ENCODE assay signal across 16 cellular contexts in genomic region chr1:10644307-10645128, GRCh38.
DNase-seq lines count a peak whose midpoint lies in the region; ATAC-seq and TF ChIP-seq lines count a peak whose summit lies in the region.
"Had no signal": no experiment of that assay in that cellular context is flagged by ENCODE, and none has a peak within 500 bp of the region (broad histone marks: within the 10 kb centered on the region; RNA-seq: fewer than 3 reads in every experiment).

No MANE protein-coding gene starts in this region.

- no peak overlapping the region for H3K27ac Mint-ChIP-seq in activated CD8-positive, alpha-beta T cell treated with anti-CD3 and anti-CD28 coated beads for 36 hours
- no peak overlapping the region for H3K27ac Mint-ChIP-seq in activated CD8-positive, alpha-beta T cell treated with anti-CD3 and anti-CD28 coated beads, Interleukin-2, amount 10 ng/mL, durations not matched to agents 7 days and 5 days
- H3K27ac Mint-ChIP-seq: HFFc6, WTC11 had no signal

- 80 to 90% (median 85%) methylated on average over 32 of the region's 32 CpGs for WGBS in stomach, 5 donors

- H3K9me3 Mint-ChIP-seq in activated CD8-positive, alpha-beta T cell treated with anti-CD3 and anti-CD28 coated beads for 36 hours = no peaks in the 10 kb centered on the region
- H3K9me3 Mint-ChIP-seq in activated CD8-positive, alpha-beta T cell treated with anti-CD3 and anti-CD28 coated beads, Interleukin-2, amount 10 ng/mL, durations not matched to agents 7 days and 5 days (ENCODE audit: insufficient read depth) = no peaks in the 10 kb centered on the region
- H3K9me3 Mint-ChIP-seq: HFFc6, WTC11 had no signal

- no peaks in the 10 kb centered on the region for H3K36me3 Mint-ChIP-seq in activated CD8-positive, alpha-beta T cell treated with anti-CD3 and anti-CD28 coated beads for 36 hours (ENCODE audit: low read depth)
- no peaks in the 10 kb centered on the region for H3K36me3 Mint-ChIP-seq in activated CD8-positive, alpha-beta T cell treated with anti-CD3 and anti-CD28 coated beads, Interleukin-2, amount 10 ng/mL, durations not matched to agents 7 days and 5 days (ENCODE audit: low read depth)
- H3K36me3 Mint-ChIP-seq: WTC11 had no signal

- intact Hi-C loops in activated CD8-positive, alpha-beta T cell treated with anti-CD3 and anti-CD28 coated beads for 36 hours (cut with micrococcal nuclease) = no loop called here
- intact Hi-C loops in stomach (cut with DNase I; ENCODE audit: low total_unique reads) = no loop called here

- POLR2A ChIA-PET in activated CD8-positive, alpha-beta T cell treated with anti-CD3 and anti-CD28 coated beads for 36 hours (lab: Charles Lee) = interaction anchor here (0.6 kb wide), 1 partner anchor 14 kb away, joined by 3 read pairs; no protein-coding TSS in a partner anchor
- POLR2A ChIA-PET in activated CD8-positive, alpha-beta T cell treated with anti-CD3 and anti-CD28 coated beads, Interleukin-2, amount 10 ng/mL, durations not matched to agents 7 days and 5 days (lab: Charles Lee) = no interaction called here

- ATAC-seq in activated CD8-positive, alpha-beta T cell treated with anti-CD3 and anti-CD28 coated beads for 36 hours = no peak
- no peak for ATAC-seq in activated CD8-positive, alpha-beta T cell treated with anti-CD3 and anti-CD28 coated beads, Interleukin-2, amount 10 ng/mL, durations not matched to agents 7 days and 5 days
- no peak for ATAC-seq in HG03135 (IDR thresholded peaks at IDR 0.05; ENCODE audit: unreplicated experiment)
- ATAC-seq: gastroesophageal sphincter, SK-N-SH treated with all-trans-retinoic acid at 6 μM for 48 hours, WTC11 had no signal

- H3K27me3 ChIP-seq in stomach = no peaks in the 10 kb centered on the region
- H3K27me3 ChIP-seq: gastroesophageal sphincter had no signal

- H3K27me3 Mint-ChIP-seq in activated CD8-positive, alpha-beta T cell treated with anti-CD3 and anti-CD28 coated beads for 36 hours = no peaks in the 10 kb centered on the region
- no peaks in the 10 kb centered on the region for H3K27me3 Mint-ChIP-seq in activated CD8-positive, alpha-beta T cell treated with anti-CD3 and anti-CD28 coated beads, Interleukin-2, amount 10 ng/mL, durations not matched to agents 7 days and 5 days (ENCODE audit: low read depth)

- no peak for TF ChIP-seq EP300 in stomach (IDR thresholded peaks at IDR 0.05)

- CTCF ChIA-PET in activated CD8-positive, alpha-beta T cell treated with anti-CD3 and anti-CD28 coated beads for 36 hours (lab: Charles Lee) = no interaction called here
- CTCF ChIA-PET in activated CD8-positive, alpha-beta T cell treated with anti-CD3 and anti-CD28 coated beads, Interleukin-2, amount 10 ng/mL, durations not matched to agents 7 days and 5 days (lab: Charles Lee) = no interaction called here

- H3K4me3 Mint-ChIP-seq in activated CD8-positive, alpha-beta T cell treated with anti-CD3 and anti-CD28 coated beads for 36 hours = no peak overlapping the region
- no peak overlapping the region for H3K4me3 Mint-ChIP-seq in activated CD8-positive, alpha-beta T cell treated with anti-CD3 and anti-CD28 coated beads, Interleukin-2, amount 10 ng/mL, durations not matched to agents 7 days and 5 days
- H3K4me3 Mint-ChIP-seq: HFFc6, WTC11 had no signal

- no peak for TF ChIP-seq POLR2A in stomach (IDR thresholded peaks at IDR 0.05)

- peaks cover 46 to 94% (median 87%) of the 10 kb centered on the region in 4 donors for H3K36me3 ChIP-seq in stomach

- DNase-seq in activated CD8-positive, alpha-beta T cell treated with anti-CD3 and anti-CD28 coated beads for 36 hours = peak; percentile 21
- no peak for DNase-seq in activated CD8-positive, alpha-beta T cell treated with anti-CD3 and anti-CD28 coated beads, Interleukin-2, amount 10 ng/mL, durations not matched to agents 7 days and 5 days
- DNase-seq in RKO (ENCODE audit: low spot score) (peak; percentile 44), fibroblast of mammary gland (ENCODE audit: low read depth) (peak; percentile 24), stomach (no peak), LoVo (ENCODE audit: low spot score) (no peak), COLO829 (ENCODE audit: low spot score) (no peak)
- DNase-seq: DMS 273 treated with DMSO at 0.1 percent for 48 hours, HFFc6, NCI-H2227 treated with DMSO at 0.1 percent for 48 hours, small intestine had no signal

- no peak for TF ChIP-seq CTCF in activated CD8-positive, alpha-beta T cell treated with anti-CD3 and anti-CD28 coated beads for 36 hours (IDR thresholded peaks at IDR 0.05)
- TF ChIP-seq CTCF in fibroblast of mammary gland (conservative IDR thresholded peaks at IDR 0.05; ENCODE audit: control insufficient read depth, insufficient read depth, low read depth, low read length) (no peak), stomach (IDR thresholded peaks at IDR 0.05) (no peak)

- H3K9me3 ChIP-seq in stomach = no peaks in the 10 kb centered on the region
- H3K9me3 ChIP-seq: gastroesophageal sphincter, thoracic aorta had no signal

- H3K4me1 ChIP-seq in stomach = peaks cover 24 to 75% (median 46%) of the 10 kb centered on the region in 4 donors

- peak overlapping the region in 4 of 5 donors; percentile 11 to 80 (median 16) for H3K27ac ChIP-seq in stomach
- H3K27ac ChIP-seq: gastroesophageal sphincter, thoracic aorta had no signal

- no peak overlapping the region for H3K4me3 ChIP-seq in fibroblast of mammary gland (ENCODE audit: control insufficient read depth, low read depth, low read length)
- H3K4me3 ChIP-seq in stomach = no peak overlapping the region
- H3K4me3 ChIP-seq: gastroesophageal sphincter, thoracic aorta had no signal

- H3K4me1 Mint-ChIP-seq in activated CD8-positive, alpha-beta T cell treated with anti-CD3 and anti-CD28 coated beads for 36 hours (ENCODE audit: low read depth) = no peaks in the 10 kb centered on the region
- no peaks in the 10 kb centered on the region for H3K4me1 Mint-ChIP-seq in activated CD8-positive, alpha-beta T cell treated with anti-CD3 and anti-CD28 coated beads, Interleukin-2, amount 10 ng/mL, durations not matched to agents 7 days and 5 days (ENCODE audit: low read depth)

Comparison
In these comparisons a context has a peak if more than half of its experiments do, and no peak if none do; other contexts are left out.
1. DNase-seq: peak in activated CD8-positive, alpha-beta T cell treated with anti-CD3 and anti-CD28 coated beads for 36 hours (single experiment), RKO (single experiment) and fibroblast of mammary gland (single experiment); none in activated CD8-positive, alpha-beta T cell treated with anti-CD3 and anti-CD28 coated beads, Interleukin-2, amount 10 ng/mL, durations not matched to agents 7 days and 5 days (single experiment), stomach (single experiment), LoVo (single experiment) and COLO829 (single experiment).